In genomic region chr14:60649815-60650381, GRCh38 we compare ENCODE assay signal across 8 cellular contexts. TPM values are rescaled to one million over a fixed set of nuclear protein-coding genes. Genes with fewer than 3 reads are reported as not detected.
DNase-seq lines count a peak whose midpoint lies in the region; ATAC-seq and TF ChIP-seq lines count a peak whose summit lies in the region.

No MANE protein-coding gene starts in this region.

- peaks cover 49% of the 10 kb centered on the region for H3K4me1 Mint-ChIP-seq in CD14-positive monocyte

- no peak for TF ChIP-seq EP300 in gastroesophageal sphincter (IDR thresholded peaks at IDR 0.05)

- H3K4me1 ChIP-seq in heart right ventricle (peaks cover 7 to 56% (median 51%) of the 10 kb centered on the region in 9 donors), SJSA1 (replicated peaks) (peaks cover 9% of the 10 kb centered on the region; the same call in 1 of the 2 replicates), gastroesophageal sphincter (peaks cover 0 to 58% (median 30%) of the 10 kb centered on the region in 3 donors), testis (peaks cover 12% of the 10 kb centered on the region)

- H3K4me3 Mint-ChIP-seq in CD14-positive monocyte = peak overlapping the region in 1 of 2 donors; percentile 87

- WGBS in heart right ventricle, 2 donors = 2 to 3% methylated on average over 18 of the region's 18 CpGs
- WGBS in gastroesophageal sphincter (ENCODE audit: low coverage in 1 of 2), 2 donors = 5 to 9% methylated on average over 9 of the region's 18 CpGs
- WGBS in testis, 2 donors = 5% methylated on average over 18 of the region's 18 CpGs

- TF ChIP-seq CTCF in heart right ventricle (IDR thresholded peaks at IDR 0.05) (no peak), gastroesophageal sphincter (IDR thresholded peaks at IDR 0.05) (no peak), testis (IDR thresholded peaks at IDR 0.05) (no peak), CD14-positive monocyte (IDR thresholded peaks at IDR 0.05) (no peak)

- peaks cover 95 to 98% (median 97%) of the 10 kb centered on the region in 3 donors for H3K27me3 Mint-ChIP-seq in CD14-positive monocyte (ENCODE audit: low read depth in 3 of 3)

- peaks cover 4 to 19% of the 10 kb centered on the region in 2 donors for H3K36me3 Mint-ChIP-seq in CD14-positive monocyte

- H3K9me3 ChIP-seq in heart right ventricle (no peaks in the 10 kb centered on the region), SJSA1 (replicated peaks) (no peaks in the 10 kb centered on the region), gastroesophageal sphincter (no peaks in the 10 kb centered on the region), testis (no peaks in the 10 kb centered on the region)

- peak overlapping the region in 9 of 10 donors; percentile 16 to 61 (median 53) for H3K4me3 ChIP-seq in heart right ventricle
- peak overlapping the region; percentile 68 for H3K4me3 ChIP-seq in SJSA1
- peak overlapping the region; percentile 10 to 60 for H3K4me3 ChIP-seq in gastroesophageal sphincter
- H3K4me3 ChIP-seq in testis = peak overlapping the region; percentile 36 to 58

- intact Hi-C loops in heart right ventricle (cut with DNase I) (loop anchor here in 1 of 10 donors (10.0 kb wide), 1 partner anchor 375 kb away; no protein-coding TSS in a partner anchor), cardiac septum (cut with DNase I) (no loop called here), testis (cut with DNase I; ENCODE audit: low total_unique reads) (no loop called here), CD14-positive monocyte (cut with micrococcal nuclease) (loop anchor here in 1 of 2 donors (10.0 kb wide), 1 partner anchor 385 kb away; no protein-coding TSS in a partner anchor)

- peaks cover 74 to 100% (median 99%) of the 10 kb centered on the region in 7 donors for H3K27me3 ChIP-seq in heart right ventricle
- no peaks in the 10 kb centered on the region for H3K27me3 ChIP-seq in SJSA1 (replicated peaks)
- H3K27me3 ChIP-seq in gastroesophageal sphincter = peaks cover 100% of the 10 kb centered on the region
- no peaks in the 10 kb centered on the region for H3K27me3 ChIP-seq in testis

- DNase-seq in heart right ventricle (no peak), cardiac septum (ENCODE audit: low spot score) (no peak), SJSA1 (ENCODE audit: low read depth in 1 of 2, low spot score in 2 of 2) (no peak), testis (no peak), CD14-positive monocyte (ENCODE audit: low spot score) (no peak), globus pallidus (ENCODE audit: low spot score) (no peak), foreskin melanocyte (no peak)

- TF ChIP-seq POLR2A in gastroesophageal sphincter (IDR thresholded peaks at IDR 0.05) (no peak), testis (IDR thresholded peaks at IDR 0.05) (no peak)

- no peak overlapping the region for H3K27ac Mint-ChIP-seq in CD14-positive monocyte

- H3K9me3 Mint-ChIP-seq in CD14-positive monocyte = peaks cover 0 to 44% (median 24%) of the 10 kb centered on the region in 7 donors

- H3K27ac ChIP-seq in heart right ventricle (no peak overlapping the region), SJSA1 (no peak overlapping the region), gastroesophageal sphincter (no peak overlapping the region), testis (no peak overlapping the region)

- ATAC-seq in heart right ventricle (no peak), gastroesophageal sphincter (no peak)

- H3K36me3 ChIP-seq in heart right ventricle = no peaks in the 10 kb centered on the region
- peaks cover 4% of the 10 kb centered on the region; the same call in 1 of the 2 replicates for H3K36me3 ChIP-seq in SJSA1
- H3K36me3 ChIP-seq in gastroesophageal sphincter = no peaks in the 10 kb centered on the region
- H3K36me3 ChIP-seq in testis (ENCODE audit: low read depth, missing control alignments) = no peaks in the 10 kb centered on the region

RNA-seq across cellular contexts. Expression of gene SIX1, which starts 0.6 kb away (rescaled TPM):
- under 1 TPM in 1 of 10 donors, not detected in 9; 0.33 TPM for total RNA-seq in heart right ventricle
- under 1 TPM in 1 of 2 donors, not detected in 1; 0.04 TPM for polyA plus RNA-seq in heart right ventricle
- total RNA-seq in cardiac septum = 0.89 TPM
- total RNA-seq in SJSA1 (2014; rRNA removed; shearing (Covaris generic)) = 3.7 and 9.0 TPM in 2 replicates
- total RNA-seq in gastroesophageal sphincter = 1 to 10 TPM in 1 of 4 donors, under 1 TPM in 3; 0.42 to 1.4 (median 0.70) TPM
- total RNA-seq in testis = 1 to 10 TPM; 8.7 to 9.0 TPM
- polyA plus RNA-seq in testis (ENCODE audit: insufficient read depth, low read depth, low replicate concordance) = 3.0 TPM
- polyA plus RNA-seq in CD14-positive monocyte = not detected
